17 cellular contexts compared by ENCODE assay signal in genomic region chr2:164675027-164675426, GRCh38. TPM values are rescaled to one million over a fixed set of nuclear protein-coding genes. Genes with fewer than 3 reads are reported as not detected.
A peak's percentile ranks its signal among the peaks of the same experiment; 100 is the strongest.
DNase-seq lines count a peak whose midpoint lies in the region; ATAC-seq, FAIRE-seq and TF ChIP-seq lines count a peak whose summit lies in the region.
"Had no signal": no experiment of that assay in that cellular context is flagged by ENCODE, and none has a peak within 500 bp of the region (broad histone marks: within the 10 kb centered on the region; RNA-seq: fewer than 3 reads in every experiment).

No MANE protein-coding gene starts in this region.

- CTCF ChIA-PET in Calu3 (lab: Charles Lee), result no interaction called here

- peak in 1 of 2 donors; percentile 16 for TF ChIP-seq RAD21 in liver (IDR thresholded peaks at IDR 0.05)

- no peak overlapping the region for H3K4me3 ChIP-seq in bronchial epithelial cell (ENCODE audit: low read depth, low read length)
- H3K4me3 ChIP-seq in liver (ENCODE audit: low read depth in 1 of 3, low read length in 3 of 3), result no peak overlapping the region
- H3K4me3 ChIP-seq: GM12878, SK-N-MC had no signal

- no peak for ATAC-seq in T-helper 17 cell
- ATAC-seq: GM12878 had no signal

- BruUV-seq in Calu3 (replicated peaks; lab: Mats Ljungman, UMichigan), result no TSS peak

- no peaks in the 10 kb centered on the region for H3K27me3 ChIP-seq in bronchial epithelial cell (ENCODE audit: control insufficient read depth, insufficient read depth, low read length)
- no peaks in the 10 kb centered on the region for H3K27me3 ChIP-seq in liver (ENCODE audit: control insufficient read depth in 4 of 4, insufficient read depth in 4 of 4, low read length in 3 of 4)

- H3K9me3 ChIP-seq in liver (ENCODE audit: control insufficient read depth in 4 of 4, low read length in 3 of 4), result no peaks in the 10 kb centered on the region
- no peaks in the 10 kb centered on the region for H3K9me3 ChIP-seq in T-helper 17 cell (ENCODE audit: control insufficient read depth, low read length, poor library complexity, severe bottlenecking)

- peak; percentile 40 for DNase-seq in Ammon's horn (ENCODE audit: low spot score)
- peak; percentile 14 for DNase-seq in NCI-H1694 (lab: John Stamatoyannopoulos, UW)
- DNase-seq in bronchial epithelial cell (ENCODE audit: low read depth), result peak; percentile 26
- no peak for DNase-seq in Calu3
- no peak for DNase-seq in OCI-M2 (lab: John Stamatoyannopoulos, UW; ENCODE audit: unreplicated experiment)
- no peak for DNase-seq in T-helper 17 cell
- DNase-seq: DMS153, EL, NCI-H1930, NCI-H69, OCI-M1, SHP77 had no signal

- H3K9ac ChIP-seq in liver (ENCODE audit: low read depth in 1 of 2, low read length in 2 of 2), result no peak overlapping the region

- H3K27ac Mint-ChIP-seq in Calu3 (ENCODE audit: unreplicated experiment) (no peak overlapping the region), T-helper 17 cell (no peak overlapping the region)
- H3K27ac Mint-ChIP-seq: CD14-positive monocyte had no signal

- FAIRE-seq in bronchial epithelial cell (lab: Jason Lieb, UNC), result no peak
- FAIRE-seq: GM12878 had no signal

- no peak for TF ChIP-seq CTCF in bronchial epithelial cell (IDR thresholded peaks at IDR 0.05; ENCODE audit: insufficient read depth, low read length, severe bottlenecking)
- no peak for TF ChIP-seq CTCF in liver (IDR thresholded peaks at IDR 0.05; ENCODE audit: low read depth, low read length, missing input control)
- no peak for TF ChIP-seq CTCF in Calu3 (IDR thresholded peaks at IDR 0.05; ENCODE audit: unreplicated experiment)

- no peaks in the 10 kb centered on the region for H3K36me3 Mint-ChIP-seq in Calu3 (ENCODE audit: insufficient read depth, unreplicated experiment)
- no peaks in the 10 kb centered on the region for H3K36me3 Mint-ChIP-seq in T-helper 17 cell (ENCODE audit: low read depth)
- H3K36me3 Mint-ChIP-seq: CD14-positive monocyte had no signal

- no peak overlapping the region for H3K27ac ChIP-seq in liver (ENCODE audit: low read depth in 1 of 2, low read length in 2 of 2)
- H3K27ac ChIP-seq: SK-N-MC had no signal

- WGBS in liver, result 34% methylated on average over 2 of the region's 2 CpGs

- H3K36me3 ChIP-seq in bronchial epithelial cell (ENCODE audit: control insufficient read depth, insufficient read depth, low read length) (no peaks in the 10 kb centered on the region), liver (ENCODE audit: control insufficient read depth in 4 of 4, insufficient read depth in 3 of 4, low read depth in 1 of 4, low read length in 3 of 4) (no peaks in the 10 kb centered on the region)

- H3K27me3 Mint-ChIP-seq in Calu3 (ENCODE audit: unreplicated experiment), result no peaks in the 10 kb centered on the region
- no peaks in the 10 kb centered on the region for H3K27me3 Mint-ChIP-seq in T-helper 17 cell

- H3K4me3 Mint-ChIP-seq in Calu3 (ENCODE audit: low read depth, unreplicated experiment) (no peak overlapping the region), T-helper 17 cell (no peak overlapping the region)
- H3K4me3 Mint-ChIP-seq: CD14-positive monocyte had no signal

- H3K4me1 Mint-ChIP-seq in Calu3 (ENCODE audit: low read depth, unreplicated experiment) (no peaks in the 10 kb centered on the region), T-helper 17 cell (no peaks in the 10 kb centered on the region)
- H3K4me1 Mint-ChIP-seq: CD14-positive monocyte had no signal

- H3K4me1 ChIP-seq in liver (ENCODE audit: control insufficient read depth in 4 of 4, insufficient read depth in 4 of 4, low read length in 3 of 4), result peaks cover 0 to 2% (median 0%) of the 10 kb centered on the region in 4 donors

- no peaks in the 10 kb centered on the region for H3K9me3 Mint-ChIP-seq in Calu3 (ENCODE audit: low read depth, unreplicated experiment)

- intact Hi-C loops in Calu3 (cut with micrococcal nuclease; ENCODE audit: unreplicated experiment), result no loop called here

TF ChIP-seq in liver, 16 proteins besides CTCF, POLR2A, EP300 and RAD21:
- peak in 1 of 2 donors; percentile 13 for TF ChIP-seq HNF4A (conservative IDR thresholded peaks at IDR 0.05)
- peak in 1 of 2 donors; percentile 49 for TF ChIP-seq JUND (IDR thresholded peaks at IDR 0.05)
- peak; percentile 33 for TF ChIP-seq YY1 (IDR thresholded peaks at IDR 0.05)
- TF ChIP-seq, protein P1, sequence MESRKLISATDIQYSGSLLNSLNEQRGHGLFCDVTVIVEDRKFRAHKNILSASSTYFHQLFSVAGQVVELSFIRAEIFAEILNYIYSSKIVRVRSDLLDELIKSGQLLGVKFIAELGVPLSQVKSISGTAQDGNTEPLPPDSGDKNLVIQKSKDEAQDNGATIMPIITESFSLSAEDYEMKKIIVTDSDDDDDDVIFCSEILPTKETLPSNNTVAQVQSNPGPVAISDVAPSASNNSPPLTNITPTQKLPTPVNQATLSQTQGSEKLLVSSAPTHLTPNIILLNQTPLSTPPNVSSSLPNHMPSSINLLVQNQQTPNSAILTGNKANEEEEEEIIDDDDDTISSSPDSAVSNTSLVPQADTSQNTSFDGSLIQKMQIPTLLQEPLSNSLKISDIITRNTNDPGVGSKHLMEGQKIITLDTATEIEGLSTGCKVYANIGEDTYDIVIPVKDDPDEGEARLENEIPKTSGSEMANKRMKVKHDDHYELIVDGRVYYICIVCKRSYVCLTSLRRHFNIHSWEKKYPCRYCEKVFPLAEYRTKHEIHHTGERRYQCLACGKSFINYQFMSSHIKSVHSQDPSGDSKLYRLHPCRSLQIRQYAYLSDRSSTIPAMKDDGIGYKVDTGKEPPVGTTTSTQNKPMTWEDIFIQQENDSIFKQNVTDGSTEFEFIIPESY (IDR thresholded peaks at IDR 0.05), result no peak
- TF ChIP-seq EGR1 (IDR thresholded peaks at IDR 0.05; ENCODE audit: low read depth in 2 of 2), result no peak
- TF ChIP-seq, protein P2, sequence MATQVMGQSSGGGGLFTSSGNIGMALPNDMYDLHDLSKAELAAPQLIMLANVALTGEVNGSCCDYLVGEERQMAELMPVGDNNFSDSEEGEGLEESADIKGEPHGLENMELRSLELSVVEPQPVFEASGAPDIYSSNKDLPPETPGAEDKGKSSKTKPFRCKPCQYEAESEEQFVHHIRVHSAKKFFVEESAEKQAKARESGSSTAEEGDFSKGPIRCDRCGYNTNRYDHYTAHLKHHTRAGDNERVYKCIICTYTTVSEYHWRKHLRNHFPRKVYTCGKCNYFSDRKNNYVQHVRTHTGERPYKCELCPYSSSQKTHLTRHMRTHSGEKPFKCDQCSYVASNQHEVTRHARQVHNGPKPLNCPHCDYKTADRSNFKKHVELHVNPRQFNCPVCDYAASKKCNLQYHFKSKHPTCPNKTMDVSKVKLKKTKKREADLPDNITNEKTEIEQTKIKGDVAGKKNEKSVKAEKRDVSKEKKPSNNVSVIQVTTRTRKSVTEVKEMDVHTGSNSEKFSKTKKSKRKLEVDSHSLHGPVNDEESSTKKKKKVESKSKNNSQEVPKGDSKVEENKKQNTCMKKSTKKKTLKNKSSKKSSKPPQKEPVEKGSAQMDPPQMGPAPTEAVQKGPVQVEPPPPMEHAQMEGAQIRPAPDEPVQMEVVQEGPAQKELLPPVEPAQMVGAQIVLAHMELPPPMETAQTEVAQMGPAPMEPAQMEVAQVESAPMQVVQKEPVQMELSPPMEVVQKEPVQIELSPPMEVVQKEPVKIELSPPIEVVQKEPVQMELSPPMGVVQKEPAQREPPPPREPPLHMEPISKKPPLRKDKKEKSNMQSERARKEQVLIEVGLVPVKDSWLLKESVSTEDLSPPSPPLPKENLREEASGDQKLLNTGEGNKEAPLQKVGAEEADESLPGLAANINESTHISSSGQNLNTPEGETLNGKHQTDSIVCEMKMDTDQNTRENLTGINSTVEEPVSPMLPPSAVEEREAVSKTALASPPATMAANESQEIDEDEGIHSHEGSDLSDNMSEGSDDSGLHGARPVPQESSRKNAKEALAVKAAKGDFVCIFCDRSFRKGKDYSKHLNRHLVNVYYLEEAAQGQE (IDR thresholded peaks at IDR 0.05), result no peak

RNA-seq across cellular contexts. Expression of gene GRB14, which starts 53.7 kb away (rescaled TPM):
- total RNA-seq in bronchial epithelial cell (0.77 and 1.8 TPM in 2 replicates), liver (10 to 100 TPM in 1 of 2 donors, 1 to 10 TPM in 1; 1.0 to 51.0 TPM), Calu3 (2022) (16.6 and 18.4 TPM in 2 replicates), T-helper 17 cell (under 1 TPM in 1 of 2 donors, not detected in 1; 0.91 TPM)
- polyA plus RNA-seq in liver, result 100 to 1,000 TPM in 1 of 2 donors, 10 to 100 TPM in 1; 15.0 to 119 TPM
- total RNA-seq: GM12878, RPMI7951 had no signal
- polyA plus RNA-seq: GM12878 had no signal

Comparison
In these comparisons a context has a peak if more than half of its experiments do, and no peak if none do; other contexts are left out.
1. DNase-seq: peak in Ammon's horn (single experiment), NCI-H1694 (single experiment) and bronchial epithelial cell (single experiment); none in Calu3 (single experiment), OCI-M2 (single experiment) and T-helper 17 cell (0 of 3).